In genomic region chr15:90165157-90165556, GRCh38 we compare ENCODE assay signal across 1 cellular context.
TF ChIP-seq lines count a peak whose summit lies in the region.

No MANE protein-coding gene starts in this region.

TF ChIP-seq in liver, 16 proteins besides CTCF, POLR2A, EP300 and RAD21 (continued from another document):
- TF ChIP-seq REST (IDR thresholded peaks at IDR 0.05): no peak
TF ChIP-seq in liver: peak in this region for 0.
